Comparison of ENCODE assay signal across 8 cellular contexts in the genomic region with DNA sequence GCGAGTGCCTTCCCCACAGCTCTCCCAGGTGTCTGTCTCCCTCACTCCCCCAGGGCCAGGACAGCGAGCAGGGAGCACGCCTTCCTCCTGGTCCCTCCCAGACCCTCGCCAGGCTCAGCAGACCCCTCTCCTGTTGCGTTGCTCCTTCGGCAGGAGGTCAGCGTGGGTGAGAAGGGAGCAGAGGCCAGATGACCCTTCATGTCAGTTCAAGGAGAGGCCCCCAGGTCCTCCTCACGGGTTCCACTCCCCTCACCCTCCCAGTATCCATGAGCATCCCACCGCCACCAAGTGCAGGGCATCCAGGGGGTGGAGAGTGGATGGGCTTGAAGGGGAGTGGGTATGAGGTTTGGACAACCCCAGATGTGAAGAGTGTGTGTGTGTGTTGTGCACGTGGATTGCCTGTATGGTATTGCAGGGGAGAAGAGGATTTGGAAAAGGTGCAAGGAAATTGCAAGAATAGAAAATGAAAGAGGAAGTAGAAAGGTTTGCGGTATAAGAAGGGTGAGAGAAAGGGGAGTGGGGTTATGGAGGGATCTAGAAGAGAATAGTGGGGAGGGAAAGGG. TPM values are rescaled to one million over a fixed set of nuclear protein-coding genes. Genes with fewer than 3 reads are reported as not detected.
DNase-seq lines count a peak whose midpoint lies in the region; ATAC-seq and TF ChIP-seq lines count a peak whose summit lies in the region.

No MANE protein-coding gene starts in this region.

- in situ Hi-C loops in transverse colon (cut with MboI; ENCODE audit: low pct_ligation_motif_present in 1 of 4, low pct_unique_long_range_greater_than_20kb in 1 of 4, low sequenced_read_pairs in 3 of 4) = no loop called here

- TF ChIP-seq CTCF in glutamatergic neuron (IDR thresholded peaks at IDR 0.05; ENCODE audit: partially characterized antibody, unreplicated experiment) = no peak
- no peak for TF ChIP-seq CTCF in transverse colon (IDR thresholded peaks at IDR 0.05)

- no peak for TF ChIP-seq EP300 in transverse colon (IDR thresholded peaks at IDR 0.05; ENCODE audit: low read depth)

- H3K4me1 ChIP-seq in transverse colon = peaks cover 3 to 23% (median 8%) of the 10 kb centered on the region in 4 donors

- no peaks in the 10 kb centered on the region for H3K9me3 Mint-ChIP-seq in activated T-cell treated with anti-CD3 and anti-CD28 coated beads, Interleukin-2, amount 50 U/mL, for 4 hours
- peaks cover 6% of the 10 kb centered on the region for H3K9me3 Mint-ChIP-seq in glutamatergic neuron (ENCODE audit: unreplicated experiment)

- no peaks in the 10 kb centered on the region for H3K27me3 ChIP-seq in transverse colon

- H3K4me3 Mint-ChIP-seq in activated T-cell treated with anti-CD3 and anti-CD28 coated beads, Interleukin-2, amount 50 U/mL, for 4 hours = peak overlapping the region; percentile 30
- H3K4me3 Mint-ChIP-seq in glutamatergic neuron (ENCODE audit: unreplicated experiment) = no peak overlapping the region

- peaks cover 20% of the 10 kb centered on the region for H3K4me1 Mint-ChIP-seq in activated T-cell treated with anti-CD3 and anti-CD28 coated beads, Interleukin-2, amount 50 U/mL, for 4 hours (ENCODE audit: low read depth)
- H3K4me1 Mint-ChIP-seq in glutamatergic neuron (ENCODE audit: low read depth, unreplicated experiment) = peaks cover 22% of the 10 kb centered on the region

- no peak for DNase-seq in activated T-cell treated with anti-CD3 and anti-CD28 coated beads, Interleukin-2, amount 50 U/mL, for 4 hours
- no peak for DNase-seq in activated T-cell treated with anti-CD3 and anti-CD28 coated beads, Interleukin-2, amount 50 U/mL, for 48 hours
- DNase-seq in SKM-1 (lab: John Stamatoyannopoulos, UW; ENCODE audit: unreplicated experiment) (peak; percentile 94), glutamatergic neuron (no peak), transverse colon (no peak), foreskin melanocyte (no peak), hepatic stellate cell (ENCODE audit: low spot score) (no peak)

- peaks cover 2% of the 10 kb centered on the region for H3K27me3 Mint-ChIP-seq in activated T-cell treated with anti-CD3 and anti-CD28 coated beads, Interleukin-2, amount 50 U/mL, for 4 hours (ENCODE audit: low read depth)
- peaks cover 6% of the 10 kb centered on the region for H3K27me3 Mint-ChIP-seq in glutamatergic neuron (ENCODE audit: unreplicated experiment)

- no peak for ATAC-seq in activated T-cell treated with anti-CD3 and anti-CD28 coated beads, Interleukin-2, amount 50 U/mL, for 4 hours
- no peak for ATAC-seq in HG03095 (IDR thresholded peaks at IDR 0.05; ENCODE audit: unreplicated experiment)

- H3K9me3 ChIP-seq in transverse colon = no peaks in the 10 kb centered on the region

- H3K4me3 ChIP-seq in transverse colon = no peak overlapping the region

- WGBS in transverse colon (ENCODE audit: low coverage in 1 of 2), 2 donors = 48 to 72% methylated on average over 3 to 11 of the region's 11 CpGs

- H3K27ac Mint-ChIP-seq in glutamatergic neuron (ENCODE audit: unreplicated experiment) = peak overlapping the region; percentile 13

- peaks cover 0 to 2% (median 0%) of the 10 kb centered on the region in 4 donors for H3K36me3 ChIP-seq in transverse colon

- intact Hi-C loops in transverse colon (cut with DNase I; ENCODE audit: low total_unique reads) = no loop called here

- peak overlapping the region; percentile 55 to 83 (median 66) for H3K27ac ChIP-seq in transverse colon

- no peaks in the 10 kb centered on the region for H3K36me3 Mint-ChIP-seq in activated T-cell treated with anti-CD3 and anti-CD28 coated beads, Interleukin-2, amount 50 U/mL, for 4 hours (ENCODE audit: insufficient read depth)
- no peaks in the 10 kb centered on the region for H3K36me3 Mint-ChIP-seq in glutamatergic neuron (ENCODE audit: unreplicated experiment)

- TF ChIP-seq POLR2A in transverse colon (IDR thresholded peaks at IDR 0.05) = no peak

RNA-seq across cellular contexts. Expression of gene SGCA, which starts 17.7 kb away (rescaled TPM):
- not detected for total RNA-seq in activated T-cell treated with anti-CD3 and anti-CD28 coated beads, Interleukin-2, amount 50 U/mL, for 4 hours
- total RNA-seq in glutamatergic neuron (ENCODE audit: unreplicated experiment) (1.3 TPM), transverse colon (10 to 100 TPM in 1 of 4 donors, 1 to 10 TPM in 3; 3.7 to 65.3 (median 7.6) TPM)

RNA-seq across cellular contexts. Expression of gene COL1A1, which starts 17.9 kb away (rescaled TPM):
- total RNA-seq in activated T-cell treated with anti-CD3 and anti-CD28 coated beads, Interleukin-2, amount 50 U/mL, for 4 hours = 1 to 10 TPM; 1.6 to 3.2 (median 2.8) TPM
- total RNA-seq in glutamatergic neuron (ENCODE audit: unreplicated experiment) = 10.1 TPM
- total RNA-seq in transverse colon = 100 to 1,000 TPM in 2 of 4 donors, 10 to 100 TPM in 2; 13.0 to 210 (median 79.8) TPM

RNA-seq across cellular contexts. Expression of gene PPP1R9B, which starts 33.0 kb away (rescaled TPM):
- 10 to 100 TPM; 70.2 to 82.2 (median 76.6) TPM for total RNA-seq in activated T-cell treated with anti-CD3 and anti-CD28 coated beads, Interleukin-2, amount 50 U/mL, for 4 hours
- total RNA-seq in glutamatergic neuron (ENCODE audit: unreplicated experiment) (74.0 TPM), transverse colon (10 to 100 TPM; 19.0 to 29.9 (median 27.7) TPM)

RNA-seq across cellular contexts. Expression of gene SAMD14, which starts 53.6 kb away (rescaled TPM):
- total RNA-seq in activated T-cell treated with anti-CD3 and anti-CD28 coated beads, Interleukin-2, amount 50 U/mL, for 4 hours = under 1 TPM; 0.47 to 0.78 (median 0.52) TPM
- total RNA-seq in glutamatergic neuron (ENCODE audit: unreplicated experiment) (95.0 TPM), transverse colon (1 to 10 TPM in 1 of 4 donors, under 1 TPM in 2, not detected in 1; 0.14 to 1.8 (median 0.32) TPM)
